ENCODE assay signal across 6 cellular contexts in genomic region chr14:87229131-87229530, GRCh38.
"Had no signal": no experiment of that assay in that cellular context is flagged by ENCODE, and none has a peak within 500 bp of the region (broad histone marks: within the 10 kb centered on the region; RNA-seq: fewer than 3 reads in every experiment).

No MANE protein-coding gene starts in this region.

- DNase-seq: IMR-90, KBM-7, KG1 had no signal

- H3K4me3 ChIP-seq: K562 had no signal

- ATAC-seq: HepG2, K562 had no signal

- H3K27ac ChIP-seq: HL-60 had no signal
